In genomic region chr12:110280784-110281548, GRCh38 we compare ENCODE assay signal across 1 cellular context.
TF ChIP-seq lines count a peak whose summit lies in the region.

ATP2A2 (plus strand) TSS chr12:110281247; CDS start chr12:110281790, 543 bp downstream.

TF ChIP-seq in GM12878, 131 proteins besides CTCF, POLR2A, EP300 and RAD21 (continued from another document):
- TF ChIP-seq ZNF592 (IDR thresholded peaks at IDR 0.05) (no peak), ZZZ3 (IDR thresholded peaks at IDR 0.05; ENCODE audit: control insufficient read depth, insufficient read length, low read depth) (no peak), HDAC2 (IDR thresholded peaks at IDR 0.05) (no peak), GATAD2B (conservative IDR thresholded peaks at IDR 0.05; ENCODE audit: low read depth) (peak; percentile 77), CBFB (IDR thresholded peaks at IDR 0.05; ENCODE audit: low read depth) (peak; percentile 48; the same call in 1 of the 2 replicates), SMC3 (IDR thresholded peaks at IDR 0.05; ENCODE audit: borderline replicate concordance, low read length) (no peak), CHD4 (IDR thresholded peaks at IDR 0.05) (no peak), POLR2AphosphoS5 (IDR thresholded peaks at IDR 0.05; ENCODE audit: low read length) (peak; percentile 91), TCF12 (IDR thresholded peaks at IDR 0.05; ENCODE audit: low read depth, low read length) (0 out of 2 replicates have a peak, but pooled peaks have one; percentile 16), CEBPB (IDR thresholded peaks at IDR 0.05; ENCODE audit: borderline replicate concordance in 1 of 2, low read depth in 2 of 2, low read length in 2 of 2) (no peak), RELA (IDR thresholded peaks at IDR 0.05; ENCODE audit: borderline replicate concordance, partially characterized antibody) (peak; percentile 6), HDGF (IDR thresholded peaks at IDR 0.05) (0 out of 2 replicates have a peak, but pooled peaks have one; percentile 35), CREB1 (IDR thresholded peaks at IDR 0.05; ENCODE audit: low read depth) (no peak), PAX5 (IDR thresholded peaks at IDR 0.05; ENCODE audit: borderline replicate concordance, low read depth, low read length) (no peak), ZBTB40 (IDR thresholded peaks at IDR 0.05; ENCODE audit: borderline replicate concordance) (no peak), NBN (IDR thresholded peaks at IDR 0.05) (peak; percentile 58), MEF2A (IDR thresholded peaks at IDR 0.05; ENCODE audit: insufficient read depth, low read depth, low read length) (peak; percentile 36; the same call in 1 of the 2 replicates), TCF3 (IDR thresholded peaks at IDR 0.05; ENCODE audit: borderline replicate concordance, insufficient read depth, low read depth, low read length) (peak; percentile 10; the same call in 1 of the 2 replicates), SMAD5 (IDR thresholded peaks at IDR 0.05; ENCODE audit: low read depth) (peak; percentile 46; the same call in 1 of the 2 replicates), ZNF24 (IDR thresholded peaks at IDR 0.05) (no peak)
